Comparison of ENCODE assay signal across 15 cellular contexts in genomic region chr14:39974036-39974435, GRCh38.
DNase-seq lines count a peak whose midpoint lies in the region; ATAC-seq and TF ChIP-seq lines count a peak whose summit lies in the region.
"Had no signal": no experiment of that assay in that cellular context is flagged by ENCODE, and none has a peak within 500 bp of the region (broad histone marks: within the 10 kb centered on the region; RNA-seq: fewer than 3 reads in every experiment).

No MANE protein-coding gene starts in this region.

- peaks cover 5% of the 10 kb centered on the region for H3K27me3 ChIP-seq in WERI-Rb-1 (ENCODE audit: insufficient read depth, low read depth, severe bottlenecking)
- H3K27me3 ChIP-seq: neutrophil had no signal

- H3K4me1 Mint-ChIP-seq in stimulated activated naive CD8-positive, alpha-beta T cell treated with anti-CD3 and anti-CD28 coated beads, Interleukin-15, amount 100 ng/mL, for 72 hours: no peaks in the 10 kb centered on the region
- H3K4me1 Mint-ChIP-seq in chondrocyte (ENCODE audit: low read depth): no peaks in the 10 kb centered on the region

- no peaks in the 10 kb centered on the region for H3K36me3 Mint-ChIP-seq in chondrocyte (ENCODE audit: low read depth)
- H3K36me3 Mint-ChIP-seq: brain had no signal

- H3K4me3 Mint-ChIP-seq in stimulated activated naive CD8-positive, alpha-beta T cell treated with anti-CD3 and anti-CD28 coated beads, Interleukin-15, amount 100 ng/mL, for 72 hours: no peak overlapping the region
- H3K4me3 Mint-ChIP-seq in chondrocyte (ENCODE audit: unreplicated experiment): no peak overlapping the region
- H3K4me3 Mint-ChIP-seq: brain; stimulated activated naive CD8-positive, alpha-beta T cell treated with anti-CD3 and anti-CD28 coated beads, Interleukin-15, Interleukin-2, amounts not matched to agents 100 ng/mL and 50 ng/mL, for 24 hours had no signal

- no peaks in the 10 kb centered on the region for H3K9me3 ChIP-seq in WERI-Rb-1 (ENCODE audit: severe bottlenecking)
- H3K9me3 ChIP-seq: neutrophil had no signal

- no peaks in the 10 kb centered on the region for H3K27me3 Mint-ChIP-seq in stimulated activated naive CD8-positive, alpha-beta T cell treated with anti-CD3 and anti-CD28 coated beads, Interleukin-15, amount 100 ng/mL, for 72 hours
- no peaks in the 10 kb centered on the region for H3K27me3 Mint-ChIP-seq in chondrocyte (ENCODE audit: low read depth)
- H3K27me3 Mint-ChIP-seq: brain; stimulated activated naive CD8-positive, alpha-beta T cell treated with anti-CD3 and anti-CD28 coated beads, Interleukin-15, Interleukin-2, amounts not matched to agents 100 ng/mL and 50 ng/mL, for 24 hours had no signal

- DNase-seq in stimulated activated naive CD8-positive, alpha-beta T cell treated with anti-CD3 and anti-CD28 coated beads, Interleukin-15, amount 100 ng/mL, for 72 hours: no peak
- DNase-seq in stimulated activated naive CD8-positive, alpha-beta T cell treated with anti-CD3 and anti-CD28 coated beads, Interleukin-15, Interleukin-2, amounts not matched to agents 100 U/mL and 50 U/mL, for 24 hours: no peak
- DNase-seq in COLO668 (lab: John Stamatoyannopoulos, UW; ENCODE audit: unreplicated experiment) (no peak), WERI-Rb-1 (no peak), NCI-H510A (lab: John Stamatoyannopoulos, UW) (no peak), chondrocyte (ENCODE audit: low spot score) (no peak)
- DNase-seq: activated T-cell treated with anti-CD3 and anti-CD28 coated beads for 4 hours; stimulated activated CD4-positive, alpha-beta T cell treated with anti-CD3 and anti-CD28 coated beads, Interleukin-15, amount 100 ng/mL, for 24 hours had no signal

- TF ChIP-seq CTCF in WERI-Rb-1 (IDR thresholded peaks at IDR 0.05; ENCODE audit: low read depth, low read length) (no peak), chondrocyte (IDR thresholded peaks at IDR 0.05) (no peak)

- peaks cover 0 to 5% of the 10 kb centered on the region in 2 donors for H3K9me3 Mint-ChIP-seq in stimulated activated naive CD8-positive, alpha-beta T cell treated with anti-CD3 and anti-CD28 coated beads, Interleukin-15, amount 100 ng/mL, for 72 hours
- no peaks in the 10 kb centered on the region for H3K9me3 Mint-ChIP-seq in chondrocyte (ENCODE audit: low read depth)
- H3K9me3 Mint-ChIP-seq: brain; stimulated activated naive CD8-positive, alpha-beta T cell treated with anti-CD3 and anti-CD28 coated beads, Interleukin-15, Interleukin-2, amounts not matched to agents 100 ng/mL and 50 ng/mL, for 24 hours had no signal

- H3K27ac ChIP-seq in WERI-Rb-1: no peak overlapping the region
- H3K27ac ChIP-seq: 22Rv1, epithelial cell of prostate, neutrophil had no signal

- peak; percentile 18 for ATAC-seq in stimulated activated naive CD8-positive, alpha-beta T cell treated with anti-CD3 and anti-CD28 coated beads, Interleukin-15, amount 100 ng/mL, for 72 hours
- ATAC-seq in stimulated activated naive CD8-positive, alpha-beta T cell treated with anti-CD3 and anti-CD28 coated beads, Interleukin-15, Interleukin-2, amounts not matched to agents 100 U/mL and 50 U/mL, for 24 hours: no peak
- ATAC-seq in HG02759 (IDR thresholded peaks at IDR 0.05; ENCODE audit: unreplicated experiment) (peak; percentile 97), HG03439 (IDR thresholded peaks at IDR 0.05; ENCODE audit: unreplicated experiment) (peak; percentile 93)

- no peak overlapping the region for H3K4me3 ChIP-seq in WERI-Rb-1 (ENCODE audit: low read depth, low read length)

- H3K36me3 ChIP-seq in WERI-Rb-1: no peaks in the 10 kb centered on the region
- H3K36me3 ChIP-seq: neutrophil had no signal

- no peak overlapping the region for H3K27ac Mint-ChIP-seq in stimulated activated naive CD8-positive, alpha-beta T cell treated with anti-CD3 and anti-CD28 coated beads, Interleukin-15, amount 100 ng/mL, for 72 hours
- H3K27ac Mint-ChIP-seq in chondrocyte (ENCODE audit: unreplicated experiment): no peak overlapping the region
- H3K27ac Mint-ChIP-seq: brain; stimulated activated naive CD8-positive, alpha-beta T cell treated with anti-CD3 and anti-CD28 coated beads, Interleukin-15, Interleukin-2, amounts not matched to agents 100 ng/mL and 50 ng/mL, for 24 hours had no signal
